In genomic region chr22:41240377-41241132, GRCh38 we compare ENCODE assay signal across 1 cellular context.
TF ChIP-seq lines count a peak whose summit lies in the region.

TSS of gene CHADL (minus strand) at chr22:41240931. CDS start at chr22:41240881, 50 bp downstream.

TF ChIP-seq in A549, 52 proteins besides CTCF, POLR2A, EP300 and RAD21 (continued from another document):
- TF ChIP-seq REST (IDR thresholded peaks at IDR 0.05) = no peak
TF ChIP-seq in A549: peak in this region for 0.
